ENCODE assay signal across 8 cellular contexts in genomic region chr20:49979030-49979832, GRCh38. TPM values are rescaled to one million over a fixed set of nuclear protein-coding genes. Genes with fewer than 3 reads are reported as not detected.
DNase-seq lines count a peak whose midpoint lies in the region; ATAC-seq and TF ChIP-seq lines count a peak whose summit lies in the region.

No MANE protein-coding gene starts in this region.

- POLR2A ChIA-PET in MCF 10A (lab: Yijun Ruan, JAX), result interaction anchor here (0.6 to 2.2 kb wide), 9 partner anchors 10 to 190 kb away, joined by 3 to 33 read pairs (median 4); partner anchors contain the start of gene UBE2V1

- peaks cover 11% of the 10 kb centered on the region for H3K27me3 ChIP-seq in kidney epithelial cell (ENCODE audit: control insufficient read depth, insufficient read depth, low read length)

- CTCF ChIA-PET in MCF 10A (lab: Yijun Ruan, JAX), result interaction anchor here (0.5 to 14.3 kb wide), 70 partner anchors 9 to 665 kb away, joined by 3 to 582 read pairs (median 5); partner anchors contain the start of gene PEDS1

- H3K36me3 ChIP-seq in kidney epithelial cell (ENCODE audit: control insufficient read depth, insufficient read depth, low read length), result no peaks in the 10 kb centered on the region

- H3K4me3 Mint-ChIP-seq in MCF 10A (ENCODE audit: unreplicated experiment), result no peak overlapping the region

- intact Hi-C loops in MCF 10A (cut with micrococcal nuclease), result loop anchor here (2.0 to 5.0 kb wide), 2 partner anchors 92 to 188 kb away; no protein-coding TSS in a partner anchor

- DNase-seq in GDM1 (lab: John Stamatoyannopoulos, UW), result peak; percentile 34
- peak; percentile 43 for DNase-seq in M059J (ENCODE audit: low read depth)
- DNase-seq in UCSD-AML1 (lab: John Stamatoyannopoulos, UW; ENCODE audit: unreplicated experiment), result peak; percentile 62
- DNase-seq in MCF 10A (ENCODE audit: unreplicated experiment), result peak; percentile 45
- no peak for DNase-seq in kidney epithelial cell (ENCODE audit: low read depth)
- DNase-seq in stimulated activated CD4-positive, alpha-beta T cell treated with anti-CD3 and anti-CD28 coated beads, Interleukin-1b, Interleukin-23, amount 100 ng/mL, for 48 hours, result peak; percentile 45

- H3K9me3 Mint-ChIP-seq in MCF 10A (ENCODE audit: unreplicated experiment), result no peaks in the 10 kb centered on the region

- peaks cover 19% of the 10 kb centered on the region for H3K27me3 Mint-ChIP-seq in MCF 10A (ENCODE audit: insufficient read depth, unreplicated experiment)

- BruUV-seq in MCF 10A (replicated peaks; lab: Mats Ljungman, UMichigan), result no TSS peak

- peak overlapping the region; percentile 22 for H3K4me3 ChIP-seq in kidney epithelial cell (ENCODE audit: low read depth, low read length)

- peaks cover 6% of the 10 kb centered on the region for H3K4me1 Mint-ChIP-seq in MCF 10A (ENCODE audit: insufficient read depth, unreplicated experiment)

- no peaks in the 10 kb centered on the region for H3K36me3 Mint-ChIP-seq in MCF 10A (ENCODE audit: insufficient read depth, unreplicated experiment)

- ATAC-seq in HG03442 (IDR thresholded peaks at IDR 0.05; ENCODE audit: unreplicated experiment) (no peak), GM21737 (IDR thresholded peaks at IDR 0.05; ENCODE audit: unreplicated experiment) (no peak)

- H3K27ac Mint-ChIP-seq in MCF 10A (ENCODE audit: low read depth, unreplicated experiment), result no peak overlapping the region

- peak; percentile 99 for TF ChIP-seq CTCF in MCF 10A (IDR thresholded peaks at IDR 0.05; ENCODE audit: unreplicated experiment)
- peak; percentile 88 for TF ChIP-seq CTCF in kidney epithelial cell (IDR thresholded peaks at IDR 0.05; ENCODE audit: insufficient read depth, low read length, poor library complexity, severe bottlenecking)

RNA-seq across cellular contexts. Expression of gene SNAI1, which starts 3.5 kb away (rescaled TPM):
- 8.4 and 10.6 TPM in 2 replicates for total RNA-seq in M059J (2014; rRNA removed; shearing (Covaris generic))
- 0.17 and 0.23 TPM in 2 replicates for total RNA-seq in MCF 10A (2022)
- 1.0 TPM in 1 of 2 replicates, not detected in the other for total RNA-seq in kidney epithelial cell

RNA-seq across cellular contexts. Expression of gene RNF114, which starts 43.0 kb away (rescaled TPM):
- total RNA-seq in M059J (2014; rRNA removed; shearing (Covaris generic)), result 372 and 527 TPM in 2 replicates
- total RNA-seq in MCF 10A (2022) (40.0 and 48.6 TPM in 2 replicates), kidney epithelial cell (138 and 216 TPM in 2 replicates)
